21 cellular contexts compared by ENCODE assay signal in the genomic region with DNA sequence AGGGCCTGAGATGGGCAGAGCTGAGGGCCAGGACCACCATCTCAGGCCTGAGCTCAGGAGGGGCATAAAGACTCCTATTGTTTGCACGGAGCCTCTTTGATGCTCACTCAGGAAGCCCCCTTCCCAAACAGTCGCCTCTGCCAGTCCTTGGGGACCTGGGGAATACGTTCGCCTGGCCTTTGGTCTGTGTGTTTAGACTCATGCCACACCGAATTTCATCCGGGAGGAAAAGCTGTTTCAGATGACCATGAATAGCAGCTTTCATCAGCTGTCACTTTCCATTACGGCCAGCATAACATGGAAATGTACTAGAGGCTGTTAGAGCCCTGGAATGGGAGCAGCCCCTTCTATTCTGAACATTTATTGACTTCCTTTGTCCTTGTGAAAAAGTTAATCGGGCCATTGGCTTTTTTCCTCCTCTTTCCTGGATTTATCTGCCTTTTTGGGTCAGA.
"Had no signal": no experiment of that assay in that cellular context is flagged by ENCODE, and none has a peak within 500 bp of the region (broad histone marks: within the 10 kb centered on the region; RNA-seq: fewer than 3 reads in every experiment).

No MANE protein-coding gene starts in this region.

- H3K4me1 ChIP-seq: gastrocnemius medialis, heart right ventricle, neural progenitor cell, parathyroid adenoma, prostate gland, stomach, transverse colon had no signal

- H2AFZ ChIP-seq: neural progenitor cell, parathyroid adenoma had no signal

- H3K79me2 ChIP-seq: parathyroid adenoma had no signal

- H3K36me3 ChIP-seq: gastrocnemius medialis, heart right ventricle, neural progenitor cell, prostate gland, stomach, thoracic aorta, transverse colon had no signal

- H3K9ac ChIP-seq: neural progenitor cell, parathyroid adenoma had no signal

- DNase-seq: central memory CD4-positive, alpha-beta T cell; dorsolateral prefrontal cortex; effector CD8-positive, alpha-beta T cell; gastrocnemius medialis; heart right ventricle; hypothalamus; kidney glomerular epithelial cell; mesendoderm; natural killer cell; nucleus accumbens; stimulated activated CD4-positive, alpha-beta T cell treated with anti-CD3 and anti-CD28 coated beads, Interleukin-4, amount 100 ng/mL, for 24 hours; stimulated activated naive B cell treated with anti-CD40 and anti-IgM and Interleukin-4, amounts not matched to agents 10 μg/mL and 1 μg/mL and 100 μg/mL, for 72 hours; stomach; substantia nigra; transverse colon had no signal

- H3K9me3 ChIP-seq: gastrocnemius medialis, heart right ventricle, prostate gland, stomach, thoracic aorta, transverse colon had no signal

- H3K4me2 ChIP-seq: neural progenitor cell, smooth muscle cell had no signal

- H3K27ac ChIP-seq: coronary artery, dorsolateral prefrontal cortex, gastrocnemius medialis, heart right ventricle, neural progenitor cell, parathyroid adenoma, prostate gland, stomach, thoracic aorta, transverse colon had no signal

- H3K27me3 ChIP-seq: gastrocnemius medialis, heart right ventricle, neural progenitor cell, stomach, transverse colon had no signal

- ATAC-seq: gastrocnemius medialis; natural killer cell; stimulated activated naive B cell treated with anti-CD40 and anti-IgM and Interleukin-4, amounts not matched to agents 10 μg/mL and 1 μg/mL and 100 μg/mL, for 72 hours had no signal

- H3K4me3 ChIP-seq: coronary artery, dorsolateral prefrontal cortex, gastrocnemius medialis, heart right ventricle, neural progenitor cell, prostate gland, smooth muscle cell, stomach, thoracic aorta, transverse colon had no signal
